Comparison of ENCODE assay signal across 15 cellular contexts in the genomic region with DNA sequence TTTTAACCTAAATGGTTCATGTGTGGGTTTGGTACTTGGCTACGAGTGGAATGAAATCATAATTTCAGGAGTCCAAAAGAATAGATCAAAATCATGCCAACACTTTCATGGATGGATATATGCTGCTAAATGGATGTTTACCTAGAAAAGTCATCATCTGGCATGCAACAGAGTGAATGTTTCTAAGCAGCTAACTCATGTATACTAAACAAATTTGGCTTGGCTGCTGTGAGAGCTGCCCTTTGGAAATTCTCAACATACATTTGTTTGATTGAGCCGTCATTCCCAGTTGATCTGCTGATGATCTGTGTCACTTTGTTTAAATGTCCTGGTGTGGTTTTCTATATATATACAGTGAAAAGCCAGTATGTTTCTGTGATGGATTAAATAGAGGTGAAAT.
DNase-seq lines count a peak whose midpoint lies in the region; ATAC-seq and TF ChIP-seq lines count a peak whose summit lies in the region.
"Had no signal": no experiment of that assay in that cellular context is flagged by ENCODE, and none has a peak within 500 bp of the region (broad histone marks: within the 10 kb centered on the region; RNA-seq: fewer than 3 reads in every experiment).

No MANE protein-coding gene starts in this region.

- no peak overlapping the region for H3K9ac ChIP-seq in colonic mucosa (ENCODE audit: low read depth in 2 of 2, low read length in 2 of 2)
- H3K9ac ChIP-seq: GM23248 had no signal

- WGBS in right cardiac atrium: 91% methylated on average over 2 of the region's 2 CpGs
- WGBS in mesodermal cell (ENCODE audit: insufficient coverage in 2 of 2), 2 experiments: 100% methylated on average over 1 of the region's 2 CpGs; no CpG with 5 or more reads in 1 of the 2 experiments

- H3K4me1 ChIP-seq in cardiac muscle cell (ENCODE audit: low read depth): peaks cover 22% of the 10 kb centered on the region
- peaks cover 3% of the 10 kb centered on the region for H3K4me1 ChIP-seq in right cardiac atrium (ENCODE audit: control insufficient read depth, insufficient read depth, low read length)
- no peaks in the 10 kb centered on the region for H3K4me1 ChIP-seq in mesodermal cell (ENCODE audit: control insufficient read depth, insufficient read depth, low read length, poor library complexity, severe bottlenecking)
- no peaks in the 10 kb centered on the region for H3K4me1 ChIP-seq in colonic mucosa

- intact Hi-C loops in right cardiac atrium (cut with DNase I): no loop called here
- intact Hi-C loops in colonic mucosa (cut with DNase I): no loop called here

- H3K27ac ChIP-seq in cardiac muscle cell: peak overlapping the region; percentile 24
- no peak overlapping the region for H3K27ac ChIP-seq in right cardiac atrium (ENCODE audit: low read length)
- peak overlapping the region; percentile 36 for H3K27ac ChIP-seq in mesodermal cell (ENCODE audit: low read depth, low read length, severe bottlenecking)
- no peak overlapping the region for H3K27ac ChIP-seq in colonic mucosa
- H3K27ac ChIP-seq: GM23248 had no signal

- TF ChIP-seq CTCF in cardiac muscle cell (IDR thresholded peaks at IDR 0.05; ENCODE audit: low read depth, low read length): no peak
- no peak for TF ChIP-seq CTCF in colonic mucosa (IDR thresholded peaks at IDR 0.05)

- no peak for DNase-seq in cardiac muscle cell (ENCODE audit: low read depth in 1 of 2, low spot score in 1 of 2)
- DNase-seq in right cardiac atrium: no peak
- DNase-seq in MG63: peak; percentile 38
- no peak for DNase-seq in colonic mucosa
- DNase-seq: C1 segment of cervical spinal cord; Calu3; CD4-positive, alpha-beta memory T cell; COR-L47; DMS53; DND-41; GM23248; H7; HCEC 1CT had no signal

- H3K4me3 ChIP-seq in cardiac muscle cell (no peak overlapping the region), right cardiac atrium (ENCODE audit: low read length) (no peak overlapping the region), MG63 (no peak overlapping the region), mesodermal cell (ENCODE audit: extremely low read depth, insufficient read depth, low read length, poor library complexity, severe bottlenecking) (no peak overlapping the region), colonic mucosa (no peak overlapping the region)
- H3K4me3 ChIP-seq: GM23248 had no signal

- H3K9me3 ChIP-seq in cardiac muscle cell (ENCODE audit: low read depth) (no peaks in the 10 kb centered on the region), right cardiac atrium (ENCODE audit: control insufficient read depth, low read length) (no peaks in the 10 kb centered on the region), MG63 (no peaks in the 10 kb centered on the region), mesodermal cell (ENCODE audit: control insufficient read depth, low read length) (no peaks in the 10 kb centered on the region), colonic mucosa (no peaks in the 10 kb centered on the region)

- H3K27me3 ChIP-seq in cardiac muscle cell (no peaks in the 10 kb centered on the region), right cardiac atrium (ENCODE audit: control insufficient read depth, insufficient read depth) (no peaks in the 10 kb centered on the region), MG63 (no peaks in the 10 kb centered on the region), colonic mucosa (no peaks in the 10 kb centered on the region)

- no peaks in the 10 kb centered on the region for H3K36me3 ChIP-seq in cardiac muscle cell
- H3K36me3 ChIP-seq in MG63: no peaks in the 10 kb centered on the region
- no peaks in the 10 kb centered on the region for H3K36me3 ChIP-seq in mesodermal cell (ENCODE audit: control insufficient read depth, insufficient read depth, low read length)
- H3K36me3 ChIP-seq in colonic mucosa: no peaks in the 10 kb centered on the region

- ATAC-seq in right cardiac atrium (no peak), esophagus mucosa (no peak)

Comparison
In these comparisons a context has a peak if more than half of its experiments do, and no peak if none do; other contexts are left out.
1. H3K27ac ChIP-seq: peak in cardiac muscle cell (single experiment) and mesodermal cell (single experiment); none in right cardiac atrium (single experiment) and colonic mucosa (single experiment).